In genomic region chr16:65817799-65818198, GRCh38 we compare ENCODE assay signal across 20 cellular contexts.
"Had no signal": no experiment of that assay in that cellular context is flagged by ENCODE, and none has a peak within 500 bp of the region (broad histone marks: within the 10 kb centered on the region; RNA-seq: fewer than 3 reads in every experiment).

No MANE protein-coding gene starts in this region.

- H3K4me2 ChIP-seq: KMS-11 had no signal

- H3K36me3 ChIP-seq: SJSA1 had no signal

- H3K4me3 ChIP-seq: SJSA1, SK-N-MC had no signal

- H3K9me3 ChIP-seq: SJSA1 had no signal

- H3K27ac ChIP-seq: KMS-11, SJSA1, SK-N-MC had no signal

- H3K4me1 ChIP-seq: SJSA1 had no signal

- H3K27me3 ChIP-seq: SJSA1 had no signal

- DNase-seq: IMR-90, Kasumi-1, NCI-H1092 treated with DMSO at 0.1 percent for 48 hours, NCI-H1436, NCI-H187, NCI-H2029, NCI-H2081 treated with DMSO at 0.1 percent for 48 hours, NCI-H2171, NCI-H226, NCI-H446, NCI-H510A, NCI-H524 treated with DMSO at 0.1 percent for 48 hours, NCI-H69, NCI-H774, Right ventricle myocardium superior, SIG-M5 had no signal

- H3K9ac ChIP-seq: KMS-11 had no signal

- FAIRE-seq: RCC 7860 had no signal
